26 cellular contexts compared by ENCODE assay signal in the genomic region with DNA sequence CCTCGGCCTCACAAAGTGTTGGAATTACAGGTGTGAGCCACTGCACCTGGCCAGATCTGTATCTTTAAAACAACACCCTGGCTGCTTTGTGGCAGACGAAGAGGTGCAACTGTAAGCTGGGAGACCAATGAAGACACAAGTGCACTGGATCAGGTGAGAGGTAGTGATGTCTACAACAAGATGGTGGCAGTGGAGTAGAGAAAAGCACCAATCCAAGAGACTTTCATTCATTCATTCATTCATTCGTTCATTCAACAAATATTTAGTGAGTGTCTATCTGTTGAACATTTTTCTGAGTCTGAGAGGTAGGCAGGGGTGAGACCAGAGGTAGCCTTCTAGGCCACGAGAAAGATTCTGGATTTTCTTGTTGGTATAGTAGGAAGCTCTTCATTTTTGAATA. TPM values are rescaled to one million over a fixed set of nuclear protein-coding genes. Genes with fewer than 3 reads are reported as not detected.
DNase-seq lines count a peak whose midpoint lies in the region; ATAC-seq, FAIRE-seq and TF ChIP-seq lines count a peak whose summit lies in the region.
"Had no signal": no experiment of that assay in that cellular context is flagged by ENCODE, and none has a peak within 500 bp of the region (broad histone marks: within the 10 kb centered on the region; RNA-seq: fewer than 3 reads in every experiment).

No MANE protein-coding gene starts in this region.

- H3K9me3 ChIP-seq in HepG2 (ENCODE audit: low read length) (no peaks in the 10 kb centered on the region), right lobe of liver (no peaks in the 10 kb centered on the region), GM12878 (replicated peaks; ENCODE audit: control insufficient read depth, insufficient read depth, low read length) (no peaks in the 10 kb centered on the region)
- H3K9me3 ChIP-seq: BE2C, BLaER1 had no signal

- no peaks in the 10 kb centered on the region for H3K4me1 Mint-ChIP-seq in activated CD4-positive, alpha-beta T cell treated with anti-CD3 and anti-CD28 coated beads for 36 hours
- no peaks in the 10 kb centered on the region for H3K4me1 Mint-ChIP-seq in chondrocyte (ENCODE audit: low read depth)
- no peaks in the 10 kb centered on the region for H3K4me1 Mint-ChIP-seq in effector memory CD8-positive, alpha-beta T cell (ENCODE audit: low read depth in 2 of 2)
- H3K4me1 Mint-ChIP-seq: CD4-positive, alpha-beta memory T cell; CD4-positive, CD25-positive, alpha-beta regulatory T cell; CD8-positive, alpha-beta memory T cell had no signal

- intact Hi-C loops in activated CD4-positive, alpha-beta T cell treated with anti-CD3 and anti-CD28 coated beads for 36 hours (cut with DNase I, micrococcal nuclease): no loop called here
- intact Hi-C loops in HepG2 (cut with micrococcal nuclease; ENCODE audit: unreplicated experiment): no loop called here
- intact Hi-C loops in right lobe of liver (cut with DNase I): no loop called here
- intact Hi-C loops in GM12878 (cut with micrococcal nuclease; ENCODE audit: unreplicated experiment): no loop called here

- no peak overlapping the region for H3K27ac ChIP-seq in HepG2 (ENCODE audit: extremely low read length, insufficient read depth, low read length)
- no peak overlapping the region for H3K27ac ChIP-seq in right lobe of liver
- no peak overlapping the region for H3K27ac ChIP-seq in GM12878 (ENCODE audit: control insufficient read depth, insufficient read depth)
- H3K27ac ChIP-seq: BLaER1 had no signal

- H3K36me3 Mint-ChIP-seq in activated CD4-positive, alpha-beta T cell treated with anti-CD3 and anti-CD28 coated beads for 36 hours (ENCODE audit: low read depth): no peaks in the 10 kb centered on the region
- no peaks in the 10 kb centered on the region for H3K36me3 Mint-ChIP-seq in chondrocyte (ENCODE audit: low read depth)
- no peaks in the 10 kb centered on the region for H3K36me3 Mint-ChIP-seq in effector memory CD8-positive, alpha-beta T cell (ENCODE audit: insufficient read depth)
- H3K36me3 Mint-ChIP-seq: CD14-positive monocyte; CD4-positive, alpha-beta memory T cell; CD4-positive, CD25-positive, alpha-beta regulatory T cell; CD8-positive, alpha-beta memory T cell had no signal

- TF ChIP-seq CTCF in HepG2 (CRISPR knock-in tag; IDR thresholded peaks at IDR 0.05): no peak
- TF ChIP-seq CTCF in right lobe of liver (IDR thresholded peaks at IDR 0.05): no peak
- TF ChIP-seq CTCF in GM12878 (IDR thresholded peaks at IDR 0.05 in 2 of 3, conservative IDR thresholded peaks at IDR 0.05 in 1 of 3; ENCODE audit: control insufficient read depth in 2 of 3, extremely low read depth in 1 of 3, insufficient read depth in 1 of 3, low read depth in 3 of 3, low read length in 3 of 3): no peak
- TF ChIP-seq CTCF in chondrocyte (IDR thresholded peaks at IDR 0.05): no peak

- H3K79me2 ChIP-seq in HepG2 (ENCODE audit: insufficient read depth, low read length) (no peaks in the 10 kb centered on the region), GM12878 (ENCODE audit: control insufficient read depth, insufficient read depth, low read length) (no peaks in the 10 kb centered on the region)

- peaks cover 5% of the 10 kb centered on the region for H3K27me3 Mint-ChIP-seq in activated CD4-positive, alpha-beta T cell treated with anti-CD3 and anti-CD28 coated beads for 36 hours
- peaks cover 20% of the 10 kb centered on the region for H3K27me3 Mint-ChIP-seq in chondrocyte (ENCODE audit: low read depth)
- peaks cover 29 to 60% of the 10 kb centered on the region in 2 donors for H3K27me3 Mint-ChIP-seq in effector memory CD8-positive, alpha-beta T cell
- H3K27me3 Mint-ChIP-seq: CD4-positive, CD25-positive, alpha-beta regulatory T cell had no signal

- H4K20me1 ChIP-seq in HepG2 (ENCODE audit: insufficient read depth, low read length) (no peaks in the 10 kb centered on the region), GM12878 (ENCODE audit: control insufficient read depth, insufficient read depth) (no peaks in the 10 kb centered on the region)
- H4K20me1 ChIP-seq: BLaER1 had no signal

- H3K36me3 ChIP-seq in HepG2 (replicated peaks in 1 of 2; ENCODE audit: control insufficient read depth in 1 of 2, insufficient read depth in 2 of 2, low read length in 2 of 2) (no peaks in the 10 kb centered on the region), right lobe of liver (no peaks in the 10 kb centered on the region), GM12878 (ENCODE audit: control insufficient read depth in 2 of 2, insufficient read depth in 2 of 2, low read length in 1 of 2) (no peaks in the 10 kb centered on the region)
- H3K36me3 ChIP-seq: BE2C, BLaER1 had no signal

- no peak overlapping the region for H3K9ac ChIP-seq in HepG2 (ENCODE audit: insufficient read depth, low read depth, low read length)
- no peak overlapping the region for H3K9ac ChIP-seq in GM12878 (ENCODE audit: control insufficient read depth, insufficient read depth, low read length)
- H3K9ac ChIP-seq: BLaER1 had no signal

- H3K27me3 ChIP-seq in HepG2 (ENCODE audit: control insufficient read depth in 1 of 2, insufficient read depth in 2 of 2, low read length in 2 of 2): no peaks in the 10 kb centered on the region
- no peaks in the 10 kb centered on the region for H3K27me3 ChIP-seq in right lobe of liver
- H3K27me3 ChIP-seq in GM12878 (replicated peaks in 1 of 2; ENCODE audit: control insufficient read depth in 2 of 2, insufficient read depth in 2 of 2, low read length in 1 of 2): no peaks in the 10 kb centered on the region
- H3K27me3 ChIP-seq: BE2C, BLaER1 had no signal

- no TSS peak for BruUV-seq in HepG2 (replicated peaks; lab: Mats Ljungman, UMichigan)
- BruUV-seq in GM12878 (replicated peaks; lab: Mats Ljungman, UMichigan): no TSS peak

- no peak overlapping the region for H3K27ac Mint-ChIP-seq in activated CD4-positive, alpha-beta T cell treated with anti-CD3 and anti-CD28 coated beads for 36 hours
- H3K27ac Mint-ChIP-seq in chondrocyte (ENCODE audit: unreplicated experiment): no peak overlapping the region
- H3K27ac Mint-ChIP-seq in effector memory CD8-positive, alpha-beta T cell: no peak overlapping the region
- H3K27ac Mint-ChIP-seq: CD14-positive monocyte; CD4-positive, alpha-beta memory T cell; CD4-positive, CD25-positive, alpha-beta regulatory T cell; CD8-positive, alpha-beta memory T cell had no signal

- WGBS in HepG2 (ENCODE audit: low lambda C conversion rate): 65% methylated on average over 4 of the region's 4 CpGs
- 63% methylated on average over 4 of the region's 4 CpGs for WGBS in right lobe of liver (ENCODE audit: insufficient coverage, low coverage, low lambda C conversion rate, missing lambda C conversion rate)
- 44% methylated on average over 4 of the region's 4 CpGs for WGBS in GM12878 (ENCODE audit: insufficient coverage, insufficient replicate concordance, low lambda C conversion rate, missing lambda C conversion rate)

- ATAC-seq in activated CD4-positive, alpha-beta T cell treated with anti-CD3 and anti-CD28 coated beads for 36 hours: no peak
- ATAC-seq in HepG2 (no peak), right lobe of liver (no peak), GM12878 (no peak)
- ATAC-seq in effector memory CD8-positive, alpha-beta T cell (replicated peaks): no peak

- TF ChIP-seq POLR2A in HepG2 (IDR thresholded peaks at IDR 0.05; ENCODE audit: insufficient read depth in 1 of 2, low read depth in 2 of 2, low read length in 2 of 2) (no peak), right lobe of liver (IDR thresholded peaks at IDR 0.05) (no peak), GM12878 (IDR thresholded peaks at IDR 0.05; ENCODE audit: low read depth, low read length) (no peak)

- no peak for TF ChIP-seq RAD21 in HepG2 (CRISPR knock-in tag; IDR thresholded peaks at IDR 0.05)
- TF ChIP-seq RAD21 in GM12878 (IDR thresholded peaks at IDR 0.05; ENCODE audit: insufficient read depth, low read depth, low read length): no peak

- POLR2A ChIA-PET in activated CD4-positive, alpha-beta T cell treated with anti-CD3 and anti-CD28 coated beads for 36 hours (lab: Charles Lee): interaction anchor here (0.6 kb wide), 1 partner anchor 669 kb away, joined by 4 read pairs; no protein-coding TSS in a partner anchor
- POLR2A ChIA-PET in HepG2 (lab: Yijun Ruan, JAX): interaction anchor here (1.4 kb wide), 1 partner anchor 19 kb away, joined by 4 read pairs; no protein-coding TSS in a partner anchor
- POLR2A ChIA-PET in GM12878 (lab: Charles Lee): no interaction called here

- TF ChIP-seq EP300 in HepG2 (IDR thresholded peaks at IDR 0.05; ENCODE audit: low read depth in 2 of 2, low read length in 2 of 2): no peak
- no peak for TF ChIP-seq EP300 in HepG2 (CRISPR knock-in tag; IDR thresholded peaks at IDR 0.05; ENCODE audit: borderline replicate concordance)
- no peak for TF ChIP-seq EP300 in GM12878 (IDR thresholded peaks at IDR 0.05; ENCODE audit: borderline replicate concordance in 1 of 2, control insufficient read depth in 1 of 2, low read depth in 2 of 2, low read length in 2 of 2)

- no peaks in the 10 kb centered on the region for H3K9me3 Mint-ChIP-seq in activated CD4-positive, alpha-beta T cell treated with anti-CD3 and anti-CD28 coated beads for 36 hours (ENCODE audit: low read depth)
- no peaks in the 10 kb centered on the region for H3K9me3 Mint-ChIP-seq in chondrocyte (ENCODE audit: low read depth)
- no peaks in the 10 kb centered on the region for H3K9me3 Mint-ChIP-seq in effector memory CD8-positive, alpha-beta T cell
- H3K9me3 Mint-ChIP-seq: CD4-positive, alpha-beta memory T cell; CD4-positive, CD25-positive, alpha-beta regulatory T cell; CD8-positive, alpha-beta memory T cell had no signal

- no peak overlapping the region for H3K4me3 Mint-ChIP-seq in activated CD4-positive, alpha-beta T cell treated with anti-CD3 and anti-CD28 coated beads for 36 hours
- H3K4me3 Mint-ChIP-seq in chondrocyte (ENCODE audit: unreplicated experiment): no peak overlapping the region
- H3K4me3 Mint-ChIP-seq in effector memory CD8-positive, alpha-beta T cell: no peak overlapping the region
- H3K4me3 Mint-ChIP-seq: CD14-positive monocyte; CD4-positive, alpha-beta memory T cell; CD4-positive, CD25-positive, alpha-beta regulatory T cell; CD8-positive, alpha-beta memory T cell had no signal

- peak; percentile 8 for DNase-seq in activated CD4-positive, alpha-beta T cell treated with anti-CD3 and anti-CD28 coated beads for 36 hours
- DNase-seq in activated CD4-positive, alpha-beta T cell treated with anti-CD3 and anti-CD28 coated beads for 1 hour: no peak
- DNase-seq in HepG2 (ENCODE audit: low spot score): no peak
- no peak for DNase-seq in right lobe of liver
- DNase-seq in GM12878 (ENCODE audit: low read depth, low spot score): no peak
- peak; percentile 34 for DNase-seq in chondrocyte (ENCODE audit: low spot score)
- DNase-seq in cerebellar cortex (ENCODE audit: low spot score): no peak
- no peak for DNase-seq in effector memory CD8-positive, alpha-beta T cell
- DNase-seq: 8988T; ACHN; BE2C; C1 segment of cervical spinal cord; CD4-positive, alpha-beta memory T cell; CD4-positive, CD25-positive, alpha-beta regulatory T cell; CD8-positive, alpha-beta memory T cell; COR-L47; DMS 273 treated with DMSO at 0.1 percent for 48 hours; DMS153; DMS53; DMS79; DND-41; EL; GDM1 had no signal

- in situ Hi-C loops in HepG2 (cut with HindIII; ENCODE audit: extremely low pct_ligation_motif_present, low pct_unique_long_range_greater_than_20kb) (no loop called here), GM12878 (cut with MboI) (no loop called here)

- H3K4me3 ChIP-seq in HepG2 (replicated peaks in 1 of 3; ENCODE audit: insufficient read depth in 1 of 3, low read depth in 2 of 3, low read length in 3 of 3) (no peak overlapping the region), right lobe of liver (no peak overlapping the region), GM12878 (no peak overlapping the region)
- H3K4me3 ChIP-seq: BLaER1 had no signal

- H3K4me2 ChIP-seq in HepG2 (ENCODE audit: low read depth, low read length) (no peak overlapping the region), GM12878 (ENCODE audit: control insufficient read depth, insufficient read depth) (no peak overlapping the region)
- H3K4me2 ChIP-seq: BLaER1 had no signal

- CTCF ChIA-PET in activated CD4-positive, alpha-beta T cell treated with anti-CD3 and anti-CD28 coated beads for 36 hours (lab: Charles Lee): no interaction called here
- CTCF ChIA-PET in HepG2 (lab: Yijun Ruan, JAX; ENCODE audit: low intra/inter-chr PET ratio, low total read pairs): no interaction called here
- CTCF ChIA-PET in GM12878 (lab: Yijun Ruan, JAX): no interaction called here

- RAD21 ChIA-PET in GM12878 (lab: Charles Lee; ENCODE audit: unreplicated experiment): no interaction called here

- H2AFZ ChIP-seq in HepG2 (ENCODE audit: low read length): no peak overlapping the region
- H2AFZ ChIP-seq in GM12878 (ENCODE audit: control insufficient read depth, low read depth, low read length): no peak overlapping the region

- no peak for FAIRE-seq in HepG2 (lab: Jason Lieb, UNC)
- FAIRE-seq in GM12878 (lab: Jason Lieb, UNC): no peak
- FAIRE-seq: GM12891 had no signal

- SMC1A ChIA-PET in GM12878 (lab: Charles Lee; ENCODE audit: uncharacterized antibody, unreplicated experiment): no interaction called here

- H3K4me1 ChIP-seq in HepG2 (ENCODE audit: insufficient read depth, low read length): peaks cover 79% of the 10 kb centered on the region
- peaks cover 0 to 23% (median 6%) of the 10 kb centered on the region in 4 donors for H3K4me1 ChIP-seq in right lobe of liver
- no peaks in the 10 kb centered on the region for H3K4me1 ChIP-seq in GM12878 (ENCODE audit: control insufficient read depth, insufficient read depth, low read length)
- H3K4me1 ChIP-seq: BE2C, BLaER1 had no signal

RNA-seq across cellular contexts. Expression of gene TTPAL, which starts 36.9 kb away (rescaled TPM):
- total RNA-seq in activated CD4-positive, alpha-beta T cell treated with anti-CD3 and anti-CD28 coated beads for 36 hours: 10 to 100 TPM; 18.3 to 21.5 TPM
- 18.8 and 25.0 TPM in 2 replicates for total RNA-seq in HepG2 (2016; rRNA removed; fragmentation: Illumina TruSeq; extraction: Trizol)
- total RNA-seq in HepG2 (2016; cell fraction: cytosol; rRNA removed; fragmentation: Illumina TruSeq; extraction: Trizol; ENCODE audit: low read depth): 5.5 and 6.4 TPM in 2 replicates
- 18.9 and 20.5 TPM in 2 replicates for total RNA-seq in HepG2 (2016; cell fraction: insoluble cytoplasmic fraction; rRNA removed; fragmentation: Illumina TruSeq; extraction: Trizol)
- 9.4 and 11.1 TPM in 2 replicates for total RNA-seq in HepG2 (2016; cell fraction: membrane; rRNA removed; fragmentation: Illumina TruSeq; extraction: Trizol)
- 12.8 and 13.9 TPM in 2 replicates for total RNA-seq in HepG2 (2016; cell fraction: nucleus; rRNA removed; fragmentation: Illumina TruSeq; extraction: Trizol)
- polyA plus RNA-seq in HepG2 (2011; rRNA removed): 4.3 and 6.5 TPM in 2 replicates
- 2.9 and 4.0 TPM in 2 replicates for polyA plus RNA-seq in HepG2 (2011; cell fraction: cytosol; rRNA removed)
- 7.3 and 9.9 TPM in 2 replicates for polyA plus RNA-seq in HepG2 (2011; cell fraction: nucleus; rRNA removed)
- polyA plus RNA-seq in HepG2 (2012): 6.4 and 9.2 TPM in 2 replicates
- polyA plus RNA-seq in HepG2 (2016; cell fraction: cytosol; fragmentation: Illumina TruSeq; extraction: Trizol; ENCODE audit: low read depth): 0.79 and 1.3 TPM in 2 replicates
- polyA plus RNA-seq in HepG2 (2016; cell fraction: insoluble cytoplasmic fraction; fragmentation: Illumina TruSeq; extraction: Trizol; ENCODE audit: low read depth): 16.0 and 18.5 TPM in 2 replicates
- 3.7 and 4.2 TPM in 2 replicates for polyA plus RNA-seq in HepG2 (2016; cell fraction: membrane; fragmentation: Illumina TruSeq; extraction: Trizol; ENCODE audit: low read depth)
- 19.0 and 22.5 TPM in 2 replicates for polyA plus RNA-seq in HepG2 (2016; cell fraction: nucleus; fragmentation: Illumina TruSeq; extraction: Trizol; ENCODE audit: insufficient read depth, low read depth)
- polyA minus RNA-seq in HepG2 (2011; rRNA and poly(A)+ RNA removed; ENCODE audit: low replicate concordance): 13.1 and 21.0 TPM in 2 replicates
- polyA minus RNA-seq in HepG2 (2011; cell fraction: cytosol; rRNA and poly(A)+ RNA removed): 5.7 and 6.9 TPM in 2 replicates
- polyA minus RNA-seq in HepG2 (2011; cell fraction: nucleus; rRNA and poly(A)+ RNA removed): 6.1 and 6.7 TPM in 2 replicates
- total RNA-seq in right lobe of liver: 100 to 1,000 TPM in 1 of 6 experiments, 10 to 100 TPM in 5; 18.0 to 102 (median 28.7) TPM
- 6.5 TPM in 2 replicates for total RNA-seq in GM12878 (2013; cell fraction: nucleolus; rRNA removed)
- 9.2 and 9.4 TPM in 2 replicates for total RNA-seq in GM12878 (2014; rRNA removed)
- total RNA-seq in GM12878 (2014; rRNA removed; fragmentation: Illumina TruSeq; extraction: Trizol): 9.2 and 9.3 TPM in 2 replicates
- total RNA-seq in GM12878 (2021): 17.1 and 17.8 TPM in 2 replicates
- 6.7 TPM for polyA plus RNA-seq in GM12878 (2011; ENCODE audit: low read depth)
- 3.9 and 5.2 TPM in 2 replicates for polyA plus RNA-seq in GM12878 (2011; rRNA removed)
- polyA plus RNA-seq in GM12878 (2011; cell fraction: cytosol; rRNA removed): 4.3 and 4.8 TPM in 2 replicates
- polyA plus RNA-seq in GM12878 (2011; cell fraction: nucleus; rRNA removed): 4.6 and 7.0 TPM in 2 replicates
- 6.3 and 7.4 TPM in 2 replicates for polyA plus RNA-seq in GM12878 (2012)
- polyA plus RNA-seq in GM12878 (2014; fragmentation: Illumina TruSeq; extraction: Trizol): 14.4 and 15.4 TPM in 2 replicates
- polyA plus RNA-seq in GM12878 (2014; fragmentation: Nextera tagmentation; extraction: Ambion mirVana): 1 to 10 TPM; 4.0 to 4.3 TPM
- 8.5 and 8.7 TPM in 2 replicates for polyA plus RNA-seq in GM12878 (2014; rRNA removed)
- polyA plus RNA-seq in GM12878 (2016; fragmentation: Nextera tagmentation; extraction: Ambion mirVana): 10 to 100 TPM; 19.7 to 24.0 TPM
- 6.1 and 8.4 TPM in 2 replicates for polyA minus RNA-seq in GM12878 (2011; rRNA and poly(A)+ RNA removed)
- 0.94 and 3.3 TPM in 2 replicates for polyA minus RNA-seq in GM12878 (2011; cell fraction: cytosol; rRNA and poly(A)+ RNA removed)
- polyA minus RNA-seq in GM12878 (2011; cell fraction: nucleus; rRNA and poly(A)+ RNA removed): 3.4 and 4.7 TPM in 2 replicates
- 16.5 to 18.4 TPM (median 17.1 TPM) in 3 replicates for total RNA-seq in chondrocyte

Comparison
In these comparisons a context has a peak if more than half of its experiments do, and no peak if none do; other contexts are left out.
1. DNase-seq: peak in activated CD4-positive, alpha-beta T cell treated with anti-CD3 and anti-CD28 coated beads for 36 hours (single experiment) and chondrocyte (single experiment); none in activated CD4-positive, alpha-beta T cell treated with anti-CD3 and anti-CD28 coated beads for 1 hour (single experiment), HepG2 (single experiment), right lobe of liver (0 of 3), GM12878 (single experiment), cerebellar cortex (single experiment) and effector memory CD8-positive, alpha-beta T cell (0 of 3).